Comparison of ENCODE assay signal across 1 cellular context in genomic region chr16:23452221-23452571, GRCh38.
TF ChIP-seq lines count a peak whose summit lies in the region.

No MANE protein-coding gene starts in this region.

TF ChIP-seq in A549, 52 proteins besides CTCF, POLR2A, EP300 and RAD21 (continued from another document):
- TF ChIP-seq REST (IDR thresholded peaks at IDR 0.05) (no peak), CEBPB (IDR thresholded peaks at IDR 0.05) (no peak), CHD2 (IDR thresholded peaks at IDR 0.05; ENCODE audit: low read length, partially characterized antibody) (no peak), EHF (CRISPR knock-in tag; IDR thresholded peaks at IDR 0.05) (no peak)
